ENCODE assay signal across 33 cellular contexts in genomic region chr2:134835471-134835870, GRCh38. TPM values are rescaled to one million over a fixed set of nuclear protein-coding genes. Genes with fewer than 3 reads are reported as not detected.
"Had no signal": no experiment of that assay in that cellular context is flagged by ENCODE, and none has a peak within 500 bp of the region (broad histone marks: within the 10 kb centered on the region; RNA-seq: fewer than 3 reads in every experiment).

No MANE protein-coding gene starts in this region.

- H3K4me3 ChIP-seq: stomach, suprapubic skin, testis, thoracic aorta, thyroid gland, tibial artery, tibial nerve, transverse colon, upper lobe of left lung, upper lobe of right lung, uterus, vagina had no signal

- H3K4me3 Mint-ChIP-seq: stimulated activated effector memory CD8-positive, alpha-beta T cell treated with anti-CD3 and anti-CD28 coated beads, Interleukin-12 subunit alpha, Interleukin-12 subunit beta, amount 100 ng/mL, for 72 hours; stimulated activated memory B cell treated with anti-CD40 and anti-IgM and Interleukin-4, amounts not matched to agents 10 μg/mL and 1 μg/mL and 100 μg/mL, for 72 hours; stimulated activated naive B cell treated with anti-CD40 and anti-IgM and Interleukin-4, amounts not matched to agents 10 μg/mL and 1 μg/mL and 100 μg/mL, for 72 hours; stimulated activated naive CD8-positive, alpha-beta T cell treated with anti-CD3 and anti-CD28 coated beads, Interleukin-15, amount 100 ng/mL, for 72 hours; stimulated activated naive CD8-positive, alpha-beta T cell treated with anti-CD3 and anti-CD28 coated beads, Interleukin-15, Interleukin-2, amounts not matched to agents 100 ng/mL and 50 ng/mL, for 24 hours; type B pancreatic cell had no signal

- H3K36me3 Mint-ChIP-seq: stimulated activated effector memory CD8-positive, alpha-beta T cell treated with anti-CD3 and anti-CD28 coated beads, Interleukin-12 subunit alpha, Interleukin-12 subunit beta, amount 100 ng/mL, for 72 hours; stimulated activated memory B cell treated with anti-CD40 and anti-IgM and Interleukin-4, amounts not matched to agents 10 μg/mL and 1 μg/mL and 100 μg/mL, for 72 hours; type B pancreatic cell had no signal

- ATAC-seq: stimulated activated effector memory CD8-positive, alpha-beta T cell treated with anti-CD3 and anti-CD28 coated beads, Interleukin-12 subunit alpha, Interleukin-12 subunit beta, amount 100 ng/mL, for 72 hours; stimulated activated memory B cell treated with anti-CD40 and anti-IgM and Interleukin-4, amounts not matched to agents 10 μg/mL and 1 μg/mL and 100 μg/mL, for 72 hours; stimulated activated naive B cell treated with anti-CD40 and anti-IgM and Interleukin-4, amounts not matched to agents 10 μg/mL and 1 μg/mL and 100 μg/mL, for 72 hours; stimulated activated naive CD8-positive, alpha-beta T cell treated with anti-CD3 and anti-CD28 coated beads, Interleukin-15, amount 100 ng/mL, for 72 hours; stimulated activated naive CD8-positive, alpha-beta T cell treated with anti-CD3 and anti-CD28 coated beads, Interleukin-15, Interleukin-2, amounts not matched to agents 100 U/mL and 50 U/mL, for 24 hours; upper lobe of right lung had no signal

- DNase-seq: stimulated activated CD4-positive, alpha-beta T cell treated with anti-CD3 and anti-CD28 coated beads, Interleukin-2, amount 100 ng/mL, for 48 hours; stimulated activated CD4-positive, alpha-beta T cell treated with anti-CD3 and anti-CD28 coated beads, Interleukin-4, amount 100 ng/mL, for 1 hour; stimulated activated CD4-positive, alpha-beta T cell treated with anti-CD3 and anti-CD28 coated beads, Interleukin-4, amount 100 ng/mL, for 24 hours; stimulated activated CD4-positive, alpha-beta T cell treated with anti-CD3 and anti-CD28 coated beads, Interleukin-4, amount 100 ng/mL, for 4 hours; stimulated activated CD8-positive, alpha-beta memory T cell treated with anti-CD3 and anti-CD28 coated beads, Interleukin-4, amount 100 ng/mL, for 48 hours; stimulated activated naive B cell treated with anti-CD40 and anti-IgM and Interleukin-4, amounts not matched to agents 10 μg/mL and 1 μg/mL and 100 μg/mL, for 72 hours; stimulated activated naive CD4-positive, alpha-beta T cell; stimulated activated naive CD4-positive, alpha-beta T cell treated with Interleukin-2 at 50 U/mL for 16 hours; stimulated activated naive CD8-positive, alpha-beta T cell treated with anti-CD3 and anti-CD28 coated beads, Interleukin-15, amount 100 ng/mL, for 72 hours; stimulated activated naive CD8-positive, alpha-beta T cell treated with anti-CD3 and anti-CD28 coated beads, Interleukin-15, Interleukin-2, amounts not matched to agents 100 U/mL and 50 U/mL, for 24 hours; stomach; substantia nigra; testis; thyroid gland; tibial artery; transverse colon; upper lobe of left lung; upper lobe of right lung; uterus had no signal

- H3K27ac Mint-ChIP-seq: stimulated activated effector memory CD8-positive, alpha-beta T cell treated with anti-CD3 and anti-CD28 coated beads, Interleukin-12 subunit alpha, Interleukin-12 subunit beta, amount 100 ng/mL, for 72 hours; stimulated activated memory B cell treated with anti-CD40 and anti-IgM and Interleukin-4, amounts not matched to agents 10 μg/mL and 1 μg/mL and 100 μg/mL, for 72 hours; stimulated activated naive B cell treated with anti-CD40 and anti-IgM and Interleukin-4, amounts not matched to agents 10 μg/mL and 1 μg/mL and 100 μg/mL, for 72 hours; stimulated activated naive CD8-positive, alpha-beta T cell treated with anti-CD3 and anti-CD28 coated beads, Interleukin-15, amount 100 ng/mL, for 72 hours; stimulated activated naive CD8-positive, alpha-beta T cell treated with anti-CD3 and anti-CD28 coated beads, Interleukin-15, Interleukin-2, amounts not matched to agents 100 ng/mL and 50 ng/mL, for 24 hours; type B pancreatic cell had no signal

- H3K4me1 Mint-ChIP-seq: stimulated activated effector memory CD8-positive, alpha-beta T cell treated with anti-CD3 and anti-CD28 coated beads, Interleukin-12 subunit alpha, Interleukin-12 subunit beta, amount 100 ng/mL, for 72 hours; stimulated activated memory B cell treated with anti-CD40 and anti-IgM and Interleukin-4, amounts not matched to agents 10 μg/mL and 1 μg/mL and 100 μg/mL, for 72 hours; stimulated activated naive B cell treated with anti-CD40 and anti-IgM and Interleukin-4, amounts not matched to agents 10 μg/mL and 1 μg/mL and 100 μg/mL, for 72 hours; stimulated activated naive CD8-positive, alpha-beta T cell treated with anti-CD3 and anti-CD28 coated beads, Interleukin-15, amount 100 ng/mL, for 72 hours had no signal

- H3K27me3 ChIP-seq: stomach, suprapubic skin, testis, thyroid gland, tibial artery, tibial nerve, transverse colon, upper lobe of left lung, upper lobe of right lung, uterus, vagina had no signal

- H3K9me3 ChIP-seq: suprapubic skin, testis, thyroid gland, upper lobe of right lung, uterus, vagina had no signal

- FAIRE-seq: urothelium cell line had no signal

- H3K36me3 ChIP-seq: stomach, suprapubic skin, thoracic aorta, thyroid gland, tibial artery, tibial nerve, transverse colon, upper lobe of left lung, upper lobe of right lung, uterus, vagina had no signal

- H3K4me1 ChIP-seq: stomach, suprapubic skin, testis, tibial artery, tibial nerve, transverse colon, upper lobe of right lung, uterus, vagina had no signal

- H3K27me3 Mint-ChIP-seq: type B pancreatic cell had no signal

- H3K27ac ChIP-seq: stomach, suprapubic skin, testis, thoracic aorta, tibial artery, tibial nerve, transverse colon, upper lobe of right lung, uterus, vagina had no signal

RNA-seq across cellular contexts. Expression of gene ACMSD, which starts 2.9 kb away (rescaled TPM):
- total RNA-seq: stomach, subcutaneous adipose tissue, temporal lobe, testis, thoracic aorta, tibial nerve, transverse colon, upper lobe of right lung, ureter, urinary bladder, uterus, vagina had no signal
- polyA plus RNA-seq: stomach, thymus, urinary bladder had no signal
